Comparison of ENCODE assay signal across 10 cellular contexts in genomic region chr17:40822132-40822812, GRCh38. TPM values are rescaled to one million over a fixed set of nuclear protein-coding genes. Genes with fewer than 3 reads are reported as not detected.
DNase-seq lines count a peak whose midpoint lies in the region; ATAC-seq and TF ChIP-seq lines count a peak whose summit lies in the region.
"Had no signal": no experiment of that assay in that cellular context is flagged by ENCODE, and none has a peak within 500 bp of the region (broad histone marks: within the 10 kb centered on the region; RNA-seq: fewer than 3 reads in every experiment).

Gene KRT10 (minus strand): TSS chr17:40822614. CDS start chr17:40822585, 29 bp downstream.

- TF ChIP-seq CTCF in HFFc6 (IDR thresholded peaks at IDR 0.05) = no peak
- TF ChIP-seq CTCF in GM10248 (IDR thresholded peaks at IDR 0.05; ENCODE audit: control extremely low read depth, extremely low read depth, low read depth, missing control alignments) = no peak
- no peak for TF ChIP-seq CTCF in omental fat pad (IDR thresholded peaks at IDR 0.05)

- POLR2A ChIA-PET in activated CD4-positive, alpha-beta memory T cell treated with anti-CD3 and anti-CD28 coated beads for 36 hours (lab: Charles Lee) = no interaction called here
- POLR2A ChIA-PET in GM10248 (lab: Yijun Ruan, JAX) = no interaction called here

- H3K27ac Mint-ChIP-seq in HFFc6 = no peak within 1 kb of the TSS; the same call in 1 of the 2 replicates
- no peak within 1 kb of the TSS for H3K27ac Mint-ChIP-seq in activated CD4-positive, alpha-beta memory T cell treated with anti-CD3 and anti-CD28 coated beads for 36 hours

- CTCF ChIA-PET in activated CD4-positive, alpha-beta memory T cell treated with anti-CD3 and anti-CD28 coated beads for 36 hours (lab: Charles Lee) = interaction anchor here (0.6 kb wide), 1 partner anchor 33 kb away, joined by 4 read pairs; no protein-coding TSS in a partner anchor
- CTCF ChIA-PET in GM10248 (lab: Yijun Ruan, JAX) = interaction anchor here (0.6 to 2.7 kb wide), 3 partner anchors 9 to 826 kb away, joined by 3 to 6 read pairs (median 3); no protein-coding TSS in a partner anchor

- ATAC-seq in left ventricle myocardium superior = no peak
- no peak for ATAC-seq in sciatic nerve
- ATAC-seq in omental fat pad (ENCODE audit: low FRiP score) = no peak

- peaks cover 32% of the 10 kb centered on the region for H3K36me3 Mint-ChIP-seq in HFFc6 (ENCODE audit: low read depth)
- H3K36me3 Mint-ChIP-seq in activated CD4-positive, alpha-beta memory T cell treated with anti-CD3 and anti-CD28 coated beads for 36 hours = peaks cover 15% of the 10 kb centered on the region

- no peak within 1 kb of the TSS for H3K4me3 Mint-ChIP-seq in HFFc6
- H3K4me3 Mint-ChIP-seq in activated CD4-positive, alpha-beta memory T cell treated with anti-CD3 and anti-CD28 coated beads for 36 hours = no peak within 1 kb of the TSS

- no peaks in the 10 kb centered on the region for H3K27me3 Mint-ChIP-seq in HFFc6 (ENCODE audit: insufficient read depth)
- H3K27me3 Mint-ChIP-seq in activated CD4-positive, alpha-beta memory T cell treated with anti-CD3 and anti-CD28 coated beads for 36 hours = peaks cover 6% of the 10 kb centered on the region

- peaks cover 44% of the 10 kb centered on the region for H3K4me1 Mint-ChIP-seq in HFFc6 (ENCODE audit: low read depth)
- H3K4me1 Mint-ChIP-seq in activated CD4-positive, alpha-beta memory T cell treated with anti-CD3 and anti-CD28 coated beads for 36 hours (ENCODE audit: low read depth) = peaks cover 15% of the 10 kb centered on the region

- intact Hi-C loops in activated CD4-positive, alpha-beta memory T cell treated with anti-CD3 and anti-CD28 coated beads for 36 hours (cut with micrococcal nuclease) = no loop called here
- intact Hi-C loops in left ventricle myocardium superior (cut with micrococcal nuclease) (no loop called here), sciatic nerve (cut with DNase I) (no loop called here)

- H3K9me3 Mint-ChIP-seq in HFFc6 = no peaks in the 10 kb centered on the region
- H3K9me3 Mint-ChIP-seq in activated CD4-positive, alpha-beta memory T cell treated with anti-CD3 and anti-CD28 coated beads for 36 hours = no peaks in the 10 kb centered on the region

- DNase-seq in HFFc6 = no peak
- DNase-seq in activated CD4-positive, alpha-beta memory T cell treated with anti-CD3 and anti-CD28 coated beads for 36 hours = no peak
- no peak for DNase-seq in left ventricle myocardium superior
- DNase-seq in sciatic nerve (ENCODE audit: low spot score) = no peak
- DNase-seq in GM10248 (ENCODE audit: extremely low spot score) = no peak
- no peak for DNase-seq in cerebellum (ENCODE audit: low spot score)
- DNase-seq in NCI-H446 treated with DMSO at 0.1 percent for 48 hours (lab: John Stamatoyannopoulos, UW) = no peak
- no peak for DNase-seq in omental fat pad (ENCODE audit: low spot score)
- DNase-seq: GF-D8, MV-4-11 had no signal

RNA-seq across cellular contexts. Expression of gene KRT10, which starts in this region (rescaled TPM):
- 10 to 100 TPM; 61.4 to 71.0 (median 65.3) TPM for total RNA-seq in HFFc6 (2021; fragmentation: NEBNext Ultra II Directional; extraction: Animal tissue kit (Norgen Biotek cat#: 25700))
- 10 to 100 TPM; 28.4 to 35.5 TPM for total RNA-seq in activated CD4-positive, alpha-beta memory T cell treated with anti-CD3 and anti-CD28 coated beads for 36 hours
- total RNA-seq in left ventricle myocardium superior (51.3 TPM), sciatic nerve (34.1 TPM), cerebellum (2.4 TPM), omental fat pad (10 to 100 TPM in 2 of 4 donors, 1 to 10 TPM in 2; 4.4 to 17.5 (median 10.8) TPM)
